Comparison of ENCODE assay signal across 23 cellular contexts in the genomic region with DNA sequence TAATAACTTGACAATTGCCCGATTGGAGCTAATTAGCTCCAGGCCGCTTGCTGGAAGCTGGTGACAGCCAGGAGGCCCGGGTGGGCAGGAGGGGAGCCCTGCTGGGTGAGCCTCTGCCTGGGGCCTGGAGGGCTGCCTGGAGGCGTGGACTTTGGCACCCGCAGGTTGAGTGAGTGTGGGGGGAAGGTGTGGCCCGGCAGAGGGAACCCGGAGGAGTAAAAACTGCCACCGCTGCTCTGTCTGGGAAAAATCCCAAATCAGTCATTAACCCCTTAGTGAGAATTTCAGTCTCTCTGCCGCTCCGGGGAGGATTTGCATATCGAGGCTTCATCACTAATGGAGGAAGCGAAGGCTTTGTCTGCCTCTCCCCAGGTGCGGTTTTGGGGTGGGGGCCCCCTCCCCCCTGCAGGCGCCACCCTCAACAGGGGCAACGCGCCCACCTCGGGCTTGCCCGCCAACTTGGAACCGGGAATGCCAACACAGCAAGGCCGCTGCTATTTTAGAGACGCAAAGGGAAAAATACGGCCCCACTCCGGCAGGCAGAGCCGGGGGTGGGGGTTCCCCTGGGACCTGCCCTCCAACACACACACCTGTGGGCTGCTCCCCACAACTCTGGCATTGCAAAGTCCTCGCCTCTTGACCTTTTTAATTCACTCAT. TPM values are rescaled to one million over a fixed set of nuclear protein-coding genes. Genes with fewer than 3 reads are reported as not detected.
A peak's percentile ranks its signal among the peaks of the same experiment; 100 is the strongest.
DNase-seq lines count a peak whose midpoint lies in the region; ATAC-seq, FAIRE-seq and TF ChIP-seq lines count a peak whose summit lies in the region.
"Had no signal": no experiment of that assay in that cellular context is flagged by ENCODE, and none has a peak within 500 bp of the region (broad histone marks: within the 10 kb centered on the region; RNA-seq: fewer than 3 reads in every experiment).

No MANE protein-coding gene starts in this region.

- peaks cover 43% of the 10 kb centered on the region for H3K27me3 ChIP-seq in DOHH2 (ENCODE audit: control insufficient read depth, low read length)
- H3K27me3 ChIP-seq in GM12878 (replicated peaks in 1 of 2; ENCODE audit: control insufficient read depth in 2 of 2, insufficient read depth in 2 of 2, low read length in 1 of 2), result peaks cover under 1 to 2% of the 10 kb centered on the region in 2 experiments; a peak in 2 of 4 replicates
- peaks cover 2 to 4% of the 10 kb centered on the region in 2 donors for H3K27me3 ChIP-seq in mucosa of rectum (ENCODE audit: control insufficient read depth in 2 of 2, insufficient read depth in 2 of 2, low read length in 2 of 2)
- peaks cover 82% of the 10 kb centered on the region for H3K27me3 ChIP-seq in upper lobe of right lung

- H4K20me1 ChIP-seq in DOHH2 (ENCODE audit: control insufficient read depth, insufficient read depth, low read depth, low read length), result no peaks in the 10 kb centered on the region
- H4K20me1 ChIP-seq in GM12878 (ENCODE audit: control insufficient read depth, insufficient read depth), result no peaks in the 10 kb centered on the region

- no peak for TF ChIP-seq CTCF in DOHH2 (IDR thresholded peaks at IDR 0.05; ENCODE audit: low read depth, low read length, poor library complexity, severe bottlenecking)
- no peak for TF ChIP-seq CTCF in GM20000 (IDR thresholded peaks at IDR 0.05; ENCODE audit: extremely low read depth, missing control alignments)
- TF ChIP-seq CTCF in GM12878 (IDR thresholded peaks at IDR 0.05 in 2 of 3, conservative IDR thresholded peaks at IDR 0.05 in 1 of 3; ENCODE audit: control insufficient read depth in 2 of 3, extremely low read depth in 1 of 3, insufficient read depth in 1 of 3, low read depth in 3 of 3, low read length in 3 of 3), result no peak
- TF ChIP-seq CTCF in upper lobe of right lung (IDR thresholded peaks at IDR 0.05), result no peak

- H3K9me2 ChIP-seq in DOHH2 (replicated peaks; ENCODE audit: control insufficient read depth, low read length), result no peaks in the 10 kb centered on the region

- intact Hi-C loops in GM12878 (cut with micrococcal nuclease; ENCODE audit: unreplicated experiment), result no loop called here
- intact Hi-C loops in upper lobe of right lung (cut with DNase I), result no loop called here

- SMC1A ChIA-PET in GM12878 (lab: Charles Lee; ENCODE audit: uncharacterized antibody, unreplicated experiment), result interaction anchor here (0.8 kb wide), 1 partner anchor 72 kb away, joined by 3 read pairs; no protein-coding TSS in a partner anchor

- H3K4me1 ChIP-seq in DOHH2 (ENCODE audit: control insufficient read depth, low read length) (peaks cover 21% of the 10 kb centered on the region), GM12878 (ENCODE audit: control insufficient read depth, insufficient read depth, low read length) (peaks cover 16% of the 10 kb centered on the region), mucosa of rectum (ENCODE audit: control insufficient read depth in 2 of 2, insufficient read depth in 2 of 2, low read length in 2 of 2) (peaks cover 21 to 32% of the 10 kb centered on the region in 2 donors), upper lobe of right lung (no peaks in the 10 kb centered on the region)

- ATAC-seq in GM12878, result peak; percentile 60
- no peak for ATAC-seq in HG03196 (IDR thresholded peaks at IDR 0.05; ENCODE audit: unreplicated experiment)
- no peak for ATAC-seq in upper lobe of right lung
- ATAC-seq: left ventricle myocardium superior had no signal

- CTCF ChIA-PET in GM12878 (lab: Yijun Ruan, JAX), result interaction anchor here (1.3 kb wide), 1 partner anchor 48 kb away, joined by 3 read pairs; no protein-coding TSS in a partner anchor

- no peaks in the 10 kb centered on the region for H3F3A ChIP-seq in DOHH2 (ENCODE audit: control insufficient read depth, insufficient read depth)

- POLR2A ChIA-PET in GM12878 (lab: Charles Lee), result interaction anchor here (0.5 kb wide), 1 partner anchor 98 kb away, joined by 3 read pairs; no protein-coding TSS in a partner anchor

- no peak for TF ChIP-seq RAD21 in GM12878 (IDR thresholded peaks at IDR 0.05; ENCODE audit: insufficient read depth, low read depth, low read length)

- no TSS peak for BruUV-seq in GM12878 (replicated peaks; lab: Mats Ljungman, UMichigan)

- no peak for TF ChIP-seq EP300 in GM12878 (IDR thresholded peaks at IDR 0.05; ENCODE audit: borderline replicate concordance in 1 of 2, control insufficient read depth in 1 of 2, low read depth in 2 of 2, low read length in 2 of 2)

- H3K9ac ChIP-seq in GM12878 (ENCODE audit: control insufficient read depth, insufficient read depth, low read length), result no peak overlapping the region
- H3K9ac ChIP-seq in mucosa of rectum (ENCODE audit: low read depth in 1 of 2, low read length in 2 of 2), result peak overlapping the region in 1 of 2 donors; percentile 67

- H3K27ac ChIP-seq in DOHH2 (ENCODE audit: low read depth, low read length) (no peak overlapping the region), GM12878 (ENCODE audit: control insufficient read depth, insufficient read depth) (no peak overlapping the region), mucosa of rectum (ENCODE audit: low read depth in 2 of 2, low read length in 2 of 2) (peak overlapping the region; percentile 34 to 61), upper lobe of right lung (no peak overlapping the region)
- H3K27ac ChIP-seq: neutrophil, SJCRH30, vagina had no signal

- H3K79me2 ChIP-seq in DOHH2 (ENCODE audit: control insufficient read depth, low read length), result no peaks in the 10 kb centered on the region
- H3K79me2 ChIP-seq in GM12878 (ENCODE audit: control insufficient read depth, insufficient read depth, low read length), result no peaks in the 10 kb centered on the region

- no peaks in the 10 kb centered on the region for H3K36me3 ChIP-seq in DOHH2 (ENCODE audit: control insufficient read depth, low read length)
- H3K36me3 ChIP-seq in GM12878 (ENCODE audit: control insufficient read depth in 2 of 2, insufficient read depth in 2 of 2, low read length in 1 of 2), result no peaks in the 10 kb centered on the region
- no peaks in the 10 kb centered on the region for H3K36me3 ChIP-seq in mucosa of rectum (ENCODE audit: control insufficient read depth in 2 of 2, insufficient read depth in 2 of 2, low read length in 2 of 2)
- H3K36me3 ChIP-seq in upper lobe of right lung, result no peaks in the 10 kb centered on the region
- H3K36me3 ChIP-seq: neutrophil, SJCRH30, vagina had no signal

- H2AFZ ChIP-seq in GM12878 (ENCODE audit: control insufficient read depth, low read depth, low read length), result no peak overlapping the region

- in situ Hi-C loops in GM12878 (cut with MboI), result no loop called here

- RAD21 ChIA-PET in GM12878 (lab: Charles Lee; ENCODE audit: unreplicated experiment), result no interaction called here

- no peak for FAIRE-seq in GM12878 (lab: Jason Lieb, UNC)

- H3K4me2 ChIP-seq in DOHH2 (ENCODE audit: low read length), result peak overlapping the region; percentile 67
- H3K4me2 ChIP-seq in GM12878 (ENCODE audit: control insufficient read depth, insufficient read depth), result peak overlapping the region; percentile 76

- TF ChIP-seq POLR2A in GM12878 (IDR thresholded peaks at IDR 0.05; ENCODE audit: low read depth, low read length), result no peak

- H3K4me3 ChIP-seq in DOHH2 (ENCODE audit: low read length) (peak overlapping the region; percentile 52), GM12878 (no peak overlapping the region; the same call in 1 of the 2 replicates), mucosa of rectum (ENCODE audit: low read length in 2 of 2) (no peak overlapping the region), upper lobe of right lung (no peak overlapping the region)
- H3K4me3 ChIP-seq: SJCRH30, vagina had no signal

- no peaks in the 10 kb centered on the region for H3K9me3 ChIP-seq in DOHH2 (ENCODE audit: control insufficient read depth, insufficient read depth, low read length)
- H3K9me3 ChIP-seq in GM12878 (replicated peaks; ENCODE audit: control insufficient read depth, insufficient read depth, low read length), result no peaks in the 10 kb centered on the region
- no peaks in the 10 kb centered on the region for H3K9me3 ChIP-seq in mucosa of rectum (ENCODE audit: control insufficient read depth in 2 of 2, low read length in 2 of 2)
- H3K9me3 ChIP-seq in upper lobe of right lung, result no peaks in the 10 kb centered on the region
- H3K9me3 ChIP-seq: neutrophil, SJCRH30, vagina had no signal

- DNase-seq in GM20000 (ENCODE audit: low spot score) (peak; percentile 85), GM12878 (ENCODE audit: low read depth, low spot score) (no peak), OCI-M2 (lab: John Stamatoyannopoulos, UW; ENCODE audit: unreplicated experiment) (no peak), GDM1 (lab: John Stamatoyannopoulos, UW) (no peak), upper lobe of right lung (no peak)
- DNase-seq: activated CD4-positive, alpha-beta memory T cell treated with anti-CD3 and anti-CD28 coated beads for 36 hours; activated naive CD4-positive, alpha-beta T cell treated with anti-CD3 and anti-CD28 coated beads for 36 hours; CD8-positive, alpha-beta memory T cell; central memory CD4-positive, alpha-beta T cell; HFFc6; Kasumi-1; left ventricle myocardium superior; NCI-H1092 treated with DMSO at 0.1 percent for 48 hours; NCI-H2081; NCI-H524 treated with DMSO at 0.1 percent for 48 hours; SJCRH30; stimulated activated CD8-positive, alpha-beta memory T cell treated with anti-CD3 and anti-CD28 coated beads, Interleukin-4, amount 100 ng/mL, for 48 hours had no signal

- WGBS in GM12878 (ENCODE audit: insufficient coverage, insufficient replicate concordance, low lambda C conversion rate, missing lambda C conversion rate), result 5% methylated on average over 21 of the region's 25 CpGs

RNA-seq across cellular contexts. Expression of a gene that starts 6.2 kb away (rescaled TPM):
- total RNA-seq in GM12878 (2013; cell fraction: nucleolus; rRNA removed), result not detected in 2 replicates
- total RNA-seq in GM12878 (2014; rRNA removed) (not detected in 2 replicates), GM12878 (2014; rRNA removed; fragmentation: Illumina TruSeq; extraction: Trizol) (not detected in 2 replicates), GM12878 (2021) (not detected in 2 replicates), upper lobe of right lung (not detected)
- polyA plus RNA-seq in GM12878 (2011; ENCODE audit: low read depth), result not detected
- polyA plus RNA-seq in GM12878 (2011; rRNA removed) (not detected in 2 replicates), GM12878 (2014; fragmentation: Illumina TruSeq; extraction: Trizol) (not detected in 2 replicates), GM12878 (2014; fragmentation: Nextera tagmentation; extraction: Ambion mirVana) (not detected), GM12878 (2014; rRNA removed) (not detected in 2 replicates), GM12878 (2016; fragmentation: Nextera tagmentation; extraction: Ambion mirVana) (not detected)
- not detected in 2 replicates for polyA plus RNA-seq in GM12878 (2011; cell fraction: cytosol; rRNA removed)
- not detected in 2 replicates for polyA plus RNA-seq in GM12878 (2011; cell fraction: nucleus; rRNA removed)
- not detected in 2 replicates for polyA plus RNA-seq in GM12878 (2012)
- not detected in 2 replicates for polyA minus RNA-seq in GM12878 (2011; rRNA and poly(A)+ RNA removed)
- polyA minus RNA-seq in GM12878 (2011; cell fraction: cytosol; rRNA and poly(A)+ RNA removed), result not detected in 2 replicates
- polyA minus RNA-seq in GM12878 (2011; cell fraction: nucleus; rRNA and poly(A)+ RNA removed), result not detected in 2 replicates
- total RNA-seq: activated CD4-positive, alpha-beta memory T cell treated with anti-CD3 and anti-CD28 coated beads for 36 hours; activated naive CD4-positive, alpha-beta T cell treated with anti-CD3 and anti-CD28 coated beads for 36 hours; CD8-positive, alpha-beta memory T cell; HFFc6; left ventricle myocardium superior; T-helper 2 cell treated with Interferon-gamma antibody and Interleukin-4, amounts not matched to agents 100 ng/mL and 5 ng/mL, for 36 hours; vagina had no signal
- polyA plus RNA-seq: CD8-positive, alpha-beta memory T cell had no signal

RNA-seq across cellular contexts. Expression of a gene that starts 16.6 kb away (rescaled TPM):
- total RNA-seq in GM12878 (2013; cell fraction: nucleolus; rRNA removed), result 15.3 and 16.8 TPM in 2 replicates
- total RNA-seq in GM12878 (2014; rRNA removed) (52.8 and 57.6 TPM in 2 replicates), GM12878 (2014; rRNA removed; fragmentation: Illumina TruSeq; extraction: Trizol) (15.4 and 18.8 TPM in 2 replicates), GM12878 (2021) (71.8 and 73.0 TPM in 2 replicates), upper lobe of right lung (41.4 TPM)
- 13.7 TPM for polyA plus RNA-seq in GM12878 (2011; ENCODE audit: low read depth)
- polyA plus RNA-seq in GM12878 (2011; rRNA removed) (14.8 and 29.6 TPM in 2 replicates), GM12878 (2014; fragmentation: Illumina TruSeq; extraction: Trizol) (1.1 and 8.1 TPM in 2 replicates), GM12878 (2014; fragmentation: Nextera tagmentation; extraction: Ambion mirVana) (1 to 10 TPM in 1 of 2 experiments, under 1 TPM in 1; 0.89 to 6.9 TPM), GM12878 (2014; rRNA removed) (94.6 and 104 TPM in 2 replicates), GM12878 (2016; fragmentation: Nextera tagmentation; extraction: Ambion mirVana) (10 to 100 TPM; 72.0 to 79.9 TPM)
- polyA plus RNA-seq in GM12878 (2011; cell fraction: cytosol; rRNA removed), result 85.8 and 125 TPM in 2 replicates
- 64.1 and 89.0 TPM in 2 replicates for polyA plus RNA-seq in GM12878 (2011; cell fraction: nucleus; rRNA removed)
- polyA plus RNA-seq in GM12878 (2012), result 61.2 and 63.0 TPM in 2 replicates
- 10.3 and 34.2 TPM in 2 replicates for polyA minus RNA-seq in GM12878 (2011; rRNA and poly(A)+ RNA removed)
- polyA minus RNA-seq in GM12878 (2011; cell fraction: cytosol; rRNA and poly(A)+ RNA removed), result 20.5 and 25.9 TPM in 2 replicates
- polyA minus RNA-seq in GM12878 (2011; cell fraction: nucleus; rRNA and poly(A)+ RNA removed), result 11.1 and 20.1 TPM in 2 replicates

RNA-seq across cellular contexts. Expression of a gene that starts 22.8 kb away (rescaled TPM):
- total RNA-seq in GM12878 (2013; cell fraction: nucleolus; rRNA removed), result 275 and 320 TPM in 2 replicates
- total RNA-seq in GM12878 (2014; rRNA removed), result 216 and 225 TPM in 2 replicates
- 228 and 243 TPM in 2 replicates for total RNA-seq in GM12878 (2014; rRNA removed; fragmentation: Illumina TruSeq; extraction: Trizol)
- total RNA-seq in GM12878 (2021), result 264 and 284 TPM in 2 replicates
- polyA plus RNA-seq in GM12878 (2011; ENCODE audit: low read depth), result 115 TPM
- polyA plus RNA-seq in GM12878 (2011; rRNA removed), result 153 and 253 TPM in 2 replicates
- 253 and 279 TPM in 2 replicates for polyA plus RNA-seq in GM12878 (2011; cell fraction: cytosol; rRNA removed)
- polyA plus RNA-seq in GM12878 (2011; cell fraction: nucleus; rRNA removed), result 892 and 1,145 TPM in 2 replicates
- polyA plus RNA-seq in GM12878 (2012), result 254 and 374 TPM in 2 replicates
- 152 and 313 TPM in 2 replicates for polyA plus RNA-seq in GM12878 (2014; fragmentation: Illumina TruSeq; extraction: Trizol)
- 10 to 100 TPM; 27.6 to 52.4 TPM for polyA plus RNA-seq in GM12878 (2014; fragmentation: Nextera tagmentation; extraction: Ambion mirVana)
- 335 and 370 TPM in 2 replicates for polyA plus RNA-seq in GM12878 (2014; rRNA removed)
- 100 to 1,000 TPM; 162 to 166 TPM for polyA plus RNA-seq in GM12878 (2016; fragmentation: Nextera tagmentation; extraction: Ambion mirVana)
- polyA minus RNA-seq in GM12878 (2011; rRNA and poly(A)+ RNA removed), result 50.8 and 65.0 TPM in 2 replicates
- 44.4 and 56.1 TPM in 2 replicates for polyA minus RNA-seq in GM12878 (2011; cell fraction: cytosol; rRNA and poly(A)+ RNA removed)
- polyA minus RNA-seq in GM12878 (2011; cell fraction: nucleus; rRNA and poly(A)+ RNA removed), result 81.2 and 108 TPM in 2 replicates
- total RNA-seq in upper lobe of right lung, result 322 TPM

RNA-seq across cellular contexts. Expression of a gene that starts 43.5 kb away (rescaled TPM):
- total RNA-seq in GM12878 (2013; cell fraction: nucleolus; rRNA removed), result 69.3 and 73.1 TPM in 2 replicates
- 6.1 and 8.4 TPM in 2 replicates for total RNA-seq in GM12878 (2014; rRNA removed)
- total RNA-seq in GM12878 (2014; rRNA removed; fragmentation: Illumina TruSeq; extraction: Trizol), result 6.5 and 7.0 TPM in 2 replicates
- 51.5 and 52.3 TPM in 2 replicates for total RNA-seq in GM12878 (2021)
- polyA plus RNA-seq in GM12878 (2011; ENCODE audit: low read depth), result 6.0 TPM
- 7.6 and 12.2 TPM in 2 replicates for polyA plus RNA-seq in GM12878 (2011; rRNA removed)
- 24.2 and 29.5 TPM in 2 replicates for polyA plus RNA-seq in GM12878 (2011; cell fraction: cytosol; rRNA removed)
- 102 and 129 TPM in 2 replicates for polyA plus RNA-seq in GM12878 (2011; cell fraction: nucleus; rRNA removed)
- 26.6 and 35.6 TPM in 2 replicates for polyA plus RNA-seq in GM12878 (2012)
- polyA plus RNA-seq in GM12878 (2014; fragmentation: Illumina TruSeq; extraction: Trizol), result 4.2 and 7.9 TPM in 2 replicates
- polyA plus RNA-seq in GM12878 (2014; fragmentation: Nextera tagmentation; extraction: Ambion mirVana), result under 1 TPM; 0.38 to 0.63 TPM
- 30.9 and 33.7 TPM in 2 replicates for polyA plus RNA-seq in GM12878 (2014; rRNA removed)
- 1 to 10 TPM; 2.3 TPM for polyA plus RNA-seq in GM12878 (2016; fragmentation: Nextera tagmentation; extraction: Ambion mirVana)
- polyA minus RNA-seq in GM12878 (2011; rRNA and poly(A)+ RNA removed), result 2.3 and 11.8 TPM in 2 replicates
- polyA minus RNA-seq in GM12878 (2011; cell fraction: cytosol; rRNA and poly(A)+ RNA removed), result 21.7 and 23.8 TPM in 2 replicates
- 29.9 and 46.6 TPM in 2 replicates for polyA minus RNA-seq in GM12878 (2011; cell fraction: nucleus; rRNA and poly(A)+ RNA removed)
- 135 TPM for total RNA-seq in upper lobe of right lung

RNA-seq across cellular contexts. Expression of a gene that starts 50.3 kb away (rescaled TPM):
- 14.2 and 16.6 TPM in 2 replicates for total RNA-seq in GM12878 (2013; cell fraction: nucleolus; rRNA removed)
- total RNA-seq in GM12878 (2014; rRNA removed) (45.8 and 52.5 TPM in 2 replicates), GM12878 (2014; rRNA removed; fragmentation: Illumina TruSeq; extraction: Trizol) (18.9 and 23.6 TPM in 2 replicates), GM12878 (2021) (304 and 305 TPM in 2 replicates), upper lobe of right lung (126 TPM)
- polyA plus RNA-seq in GM12878 (2011; ENCODE audit: low read depth), result 34.8 TPM
- polyA plus RNA-seq in GM12878 (2011; rRNA removed) (18.5 and 46.6 TPM in 2 replicates), GM12878 (2014; fragmentation: Illumina TruSeq; extraction: Trizol) (1.4 and 12.8 TPM in 2 replicates), GM12878 (2014; fragmentation: Nextera tagmentation; extraction: Ambion mirVana) (10 to 100 TPM in 1 of 2 experiments, 1 to 10 TPM in 1; 7.2 to 45.0 TPM), GM12878 (2014; rRNA removed) (179 and 216 TPM in 2 replicates), GM12878 (2016; fragmentation: Nextera tagmentation; extraction: Ambion mirVana) (100 to 1,000 TPM; 355 to 357 TPM)
- polyA plus RNA-seq in GM12878 (2011; cell fraction: cytosol; rRNA removed), result 109 and 189 TPM in 2 replicates
- polyA plus RNA-seq in GM12878 (2011; cell fraction: nucleus; rRNA removed), result 95.0 and 142 TPM in 2 replicates
- polyA plus RNA-seq in GM12878 (2012), result 163 and 185 TPM in 2 replicates
- polyA minus RNA-seq in GM12878 (2011; rRNA and poly(A)+ RNA removed), result 38.4 and 79.7 TPM in 2 replicates
- 73.8 and 96.8 TPM in 2 replicates for polyA minus RNA-seq in GM12878 (2011; cell fraction: cytosol; rRNA and poly(A)+ RNA removed)
- 21.4 and 39.0 TPM in 2 replicates for polyA minus RNA-seq in GM12878 (2011; cell fraction: nucleus; rRNA and poly(A)+ RNA removed)

Comparison
In these comparisons a context has a peak if more than half of its experiments do, and no peak if none do; other contexts are left out.
1. H3K27ac ChIP-seq: peak in mucosa of rectum (2 of 2); none in DOHH2 (single experiment), GM12878 (single experiment) and upper lobe of right lung (single experiment).